28 cellular contexts compared by ENCODE assay signal in genomic region chr4:147640331-147640730, GRCh38. TPM values are rescaled to one million over a fixed set of nuclear protein-coding genes. Genes with fewer than 3 reads are reported as not detected.
DNase-seq lines count a peak whose midpoint lies in the region; ATAC-seq and TF ChIP-seq lines count a peak whose summit lies in the region.
"Had no signal": no experiment of that assay in that cellular context is flagged by ENCODE, and none has a peak within 500 bp of the region (broad histone marks: within the 10 kb centered on the region; RNA-seq: fewer than 3 reads in every experiment).

No MANE protein-coding gene starts in this region.

- H2AFZ ChIP-seq in GM23338: no peak overlapping the region

- H3K27me3 ChIP-seq in GM23338 (ENCODE audit: insufficient read depth) (no peaks in the 10 kb centered on the region), esophagus muscularis mucosa (no peaks in the 10 kb centered on the region), WERI-Rb-1 (ENCODE audit: insufficient read depth, low read depth, severe bottlenecking) (no peaks in the 10 kb centered on the region)
- H3K27me3 ChIP-seq: ascending aorta, gastroesophageal sphincter, ovary, right atrium auricular region had no signal

- H3K9me3 ChIP-seq in esophagus muscularis mucosa (no peaks in the 10 kb centered on the region), WERI-Rb-1 (ENCODE audit: severe bottlenecking) (no peaks in the 10 kb centered on the region)
- H3K9me3 ChIP-seq: ascending aorta, gastroesophageal sphincter, ovary, right atrium auricular region, thoracic aorta had no signal

- H3K27me3 Mint-ChIP-seq in GM23338 (ENCODE audit: insufficient read depth, low read depth, poor library complexity): no peaks in the 10 kb centered on the region
- H3K27me3 Mint-ChIP-seq in activated T-cell treated with anti-CD3 and anti-CD28 coated beads, Interleukin-2, amount 50 U/mL, for 72 hours (ENCODE audit: low read depth): no peaks in the 10 kb centered on the region

- no peak for TF ChIP-seq EP300 in esophagus muscularis mucosa (IDR thresholded peaks at IDR 0.05)

- 0 out of 2 replicates have a peak, but pooled peaks cover 3% of the 10 kb centered on the region for H3K79me2 ChIP-seq in GM23338 (replicated peaks; ENCODE audit: insufficient read depth)

- 87% methylated on average over 1 of the region's 1 CpG for WGBS in esophagus muscularis mucosa

- H4K20me1 ChIP-seq in GM23338 (replicated peaks; ENCODE audit: insufficient read depth): no peaks in the 10 kb centered on the region

- no peak for TF ChIP-seq CTCF in AG10803 (conservative IDR thresholded peaks at IDR 0.05; ENCODE audit: low read length)
- no peak for TF ChIP-seq CTCF in GM23338 (conservative IDR thresholded peaks at IDR 0.05; ENCODE audit: low read depth in 2 of 2)
- no peak for TF ChIP-seq CTCF in foreskin fibroblast (IDR thresholded peaks at IDR 0.05; ENCODE audit: low read depth, low read length)
- no peak for TF ChIP-seq CTCF in esophagus muscularis mucosa (IDR thresholded peaks at IDR 0.05)
- TF ChIP-seq CTCF in WERI-Rb-1 (IDR thresholded peaks at IDR 0.05; ENCODE audit: low read depth, low read length): no peak

- no peak overlapping the region for H3K4me2 ChIP-seq in GM23338
- H3K4me2 ChIP-seq: KMS-11 had no signal

- H3K4me3 Mint-ChIP-seq in GM23338: no peak overlapping the region
- no peak overlapping the region for H3K4me3 Mint-ChIP-seq in activated T-cell treated with anti-CD3 and anti-CD28 coated beads, Interleukin-2, amount 50 U/mL, for 72 hours
- H3K4me3 Mint-ChIP-seq: immature natural killer cell; natural killer cell; T-helper 1 cell treated with Interleukin-12 subunit alpha and Interleukin-12 subunit beta and Interleukin-4 antibody, amounts not matched to agents 30 μg/mL and 1 μg/mL, for 36 hours had no signal

- no peak for TF ChIP-seq POLR2A in esophagus muscularis mucosa (IDR thresholded peaks at IDR 0.05; ENCODE audit: low read depth)

- H3K4me1 Mint-ChIP-seq in GM23338: peaks cover 25% of the 10 kb centered on the region; the same call in 2 of the 3 replicates
- peaks cover 23% of the 10 kb centered on the region for H3K4me1 Mint-ChIP-seq in activated T-cell treated with anti-CD3 and anti-CD28 coated beads, Interleukin-2, amount 50 U/mL, for 72 hours (ENCODE audit: low read depth)

- H3K27ac ChIP-seq in GM23338 (ENCODE audit: low read depth) (no peak overlapping the region), esophagus muscularis mucosa (replicated peaks in 1 of 4) (no peak overlapping the region), WERI-Rb-1 (no peak overlapping the region)
- H3K27ac ChIP-seq: ascending aorta, gastroesophageal sphincter, KMS-11, left ventricle myocardium inferior, ovary, right atrium auricular region, thoracic aorta had no signal

- H3K4me1 ChIP-seq in GM23338 (ENCODE audit: insufficient read depth) (peaks cover 28% of the 10 kb centered on the region), esophagus muscularis mucosa (no peaks in the 10 kb centered on the region)
- H3K4me1 ChIP-seq: ascending aorta, gastroesophageal sphincter, right atrium auricular region had no signal

- no peaks in the 10 kb centered on the region for H3K9me3 Mint-ChIP-seq in GM23338
- peaks cover 0 to 4% of the 10 kb centered on the region in 2 donors for H3K9me3 Mint-ChIP-seq in activated T-cell treated with anti-CD3 and anti-CD28 coated beads, Interleukin-2, amount 50 U/mL, for 72 hours
- H3K9me3 Mint-ChIP-seq: immature natural killer cell; natural killer cell; T-helper 1 cell treated with Interleukin-12 subunit alpha and Interleukin-12 subunit beta and Interleukin-4 antibody, amounts not matched to agents 30 μg/mL and 1 μg/mL, for 36 hours had no signal

- ATAC-seq in GM23338: no peak
- no peak for ATAC-seq in activated T-cell treated with anti-CD3 and anti-CD28 coated beads, Interleukin-2, amount 50 U/mL, for 72 hours (replicated peaks in 1 of 2)
- ATAC-seq: gastroesophageal sphincter; natural killer cell; stimulated activated naive CD8-positive, alpha-beta T cell treated with anti-CD3 and anti-CD28 coated beads, Interleukin-15, Interleukin-2, amounts not matched to agents 100 U/mL and 50 U/mL, for 24 hours had no signal

- H3K36me3 Mint-ChIP-seq in GM23338 (ENCODE audit: low read depth): peaks cover 37% of the 10 kb centered on the region
- H3K36me3 Mint-ChIP-seq in activated T-cell treated with anti-CD3 and anti-CD28 coated beads, Interleukin-2, amount 50 U/mL, for 72 hours (ENCODE audit: insufficient read depth in 2 of 2): peaks cover 17 to 43% of the 10 kb centered on the region in 2 donors

- H3K27ac Mint-ChIP-seq in GM23338: peak overlapping the region; percentile 38; the same call in 1 of the 2 replicates
- H3K27ac Mint-ChIP-seq in activated T-cell treated with anti-CD3 and anti-CD28 coated beads, Interleukin-2, amount 50 U/mL, for 72 hours: no peak overlapping the region
- H3K27ac Mint-ChIP-seq: T-helper 1 cell treated with Interleukin-12 subunit alpha and Interleukin-12 subunit beta and Interleukin-4 antibody, amounts not matched to agents 30 μg/mL and 1 μg/mL, for 36 hours had no signal

- intact Hi-C loops in esophagus muscularis mucosa (cut with DNase I): no loop called here

- H3K4me3 ChIP-seq in AG10803 (ENCODE audit: low read length) (no peak overlapping the region), GM23338 (no peak overlapping the region), foreskin fibroblast (ENCODE audit: low read depth in 1 of 2, low read length in 2 of 2) (no peak overlapping the region), esophagus muscularis mucosa (no peak overlapping the region), WERI-Rb-1 (ENCODE audit: low read depth, low read length) (no peak overlapping the region)
- H3K4me3 ChIP-seq: ascending aorta, gastroesophageal sphincter, left ventricle myocardium inferior, ovary, right atrium auricular region, thoracic aorta had no signal

- peak; percentile 31 for DNase-seq in AG10803 (ENCODE audit: low read depth)
- no peak for DNase-seq in GM23338 (ENCODE audit: low spot score)
- peak; percentile 32 for DNase-seq in amniotic stem cell (lab: John Stamatoyannopoulos, UW)
- peak; percentile 21 to 74 for DNase-seq in foreskin fibroblast
- DNase-seq in activated T-cell treated with anti-CD3 and anti-CD28 coated beads, Interleukin-2, amount 50 U/mL, for 72 hours: no peak
- DNase-seq in SW480 (ENCODE audit: low spot score): no peak
- no peak for DNase-seq in esophagus muscularis mucosa (ENCODE audit: extremely low spot score)
- DNase-seq in WERI-Rb-1: no peak
- DNase-seq: activated CD4-positive, alpha-beta T cell treated with anti-CD3 and anti-CD28 coated beads for 4 hours; activated CD8-positive, alpha-beta memory T cell treated with anti-CD3 and anti-CD28 coated beads for 24 hours; activated naive CD4-positive, alpha-beta T cell; activated T-cell treated with anti-CD3 and anti-CD28 coated beads, Interleukin-2, amount 50 U/mL, for 1 hour; C1 segment of cervical spinal cord; hippocampal formation; immature natural killer cell; left ventricle myocardium inferior; MV-4-11; natural killer cell; NCI-H146; NCI-H526; ovary; stimulated activated naive CD8-positive, alpha-beta T cell treated with anti-CD3 and anti-CD28 coated beads, Interleukin-15, Interleukin-2, amounts not matched to agents 100 U/mL and 50 U/mL, for 24 hours had no signal

- H3K36me3 ChIP-seq in GM23338 (ENCODE audit: insufficient read depth) (peaks cover 8% of the 10 kb centered on the region; the same call in 1 of the 2 replicates), esophagus muscularis mucosa (peaks cover 7 to 58% (median 46%) of the 10 kb centered on the region in 4 donors), WERI-Rb-1 (peaks cover 53% of the 10 kb centered on the region)
- H3K36me3 ChIP-seq: ovary had no signal

- H3F3A ChIP-seq in GM23338 (replicated peaks; ENCODE audit: low read depth): no peaks in the 10 kb centered on the region

- no peaks in the 10 kb centered on the region for H3K9me2 ChIP-seq in GM23338 (ENCODE audit: insufficient read depth)

TF ChIP-seq in GM23338, 12 proteins besides CTCF, POLR2A, EP300 and RAD21:
- TF ChIP-seq ZNF331 (CRISPR knock-in tag; IDR thresholded peaks at IDR 0.05; ENCODE audit: low read depth): no peak
- TF ChIP-seq ZNF114 (CRISPR knock-in tag; IDR thresholded peaks at IDR 0.05): no peak
- no peak for TF ChIP-seq EZH2 (IDR thresholded peaks at IDR 0.05; ENCODE audit: low read depth, unreplicated experiment)
- no peak for TF ChIP-seq NANOG (IDR thresholded peaks at IDR 0.05; ENCODE audit: borderline replicate concordance)
- no peak for TF ChIP-seq JUNB (IDR thresholded peaks at IDR 0.05; ENCODE audit: unreplicated experiment)
- TF ChIP-seq EZH2phosphoT487 (IDR thresholded peaks at IDR 0.05; ENCODE audit: unreplicated experiment): no peak
- TF ChIP-seq, protein P1, sequence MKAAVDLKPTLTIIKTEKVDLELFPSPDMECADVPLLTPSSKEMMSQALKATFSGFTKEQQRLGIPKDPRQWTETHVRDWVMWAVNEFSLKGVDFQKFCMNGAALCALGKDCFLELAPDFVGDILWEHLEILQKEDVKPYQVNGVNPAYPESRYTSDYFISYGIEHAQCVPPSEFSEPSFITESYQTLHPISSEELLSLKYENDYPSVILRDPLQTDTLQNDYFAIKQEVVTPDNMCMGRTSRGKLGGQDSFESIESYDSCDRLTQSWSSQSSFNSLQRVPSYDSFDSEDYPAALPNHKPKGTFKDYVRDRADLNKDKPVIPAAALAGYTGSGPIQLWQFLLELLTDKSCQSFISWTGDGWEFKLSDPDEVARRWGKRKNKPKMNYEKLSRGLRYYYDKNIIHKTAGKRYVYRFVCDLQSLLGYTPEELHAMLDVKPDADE (IDR thresholded peaks at IDR 0.05): no peak

RNA-seq across cellular contexts. Expression of gene TMEM184C, which starts 23.1 kb away (rescaled TPM):
- 42.2 TPM in 2 replicates for total RNA-seq in GM23338 (2014; rRNA removed; shearing (Covaris generic))
- polyA plus RNA-seq in GM23338 (2016; fragmentation: Nextera tagmentation; extraction: Ambion mirVana): 12.6 and 15.1 TPM in 2 replicates
- total RNA-seq in activated T-cell treated with anti-CD3 and anti-CD28 coated beads, Interleukin-2, amount 50 U/mL, for 72 hours: 10 to 100 TPM; 15.7 to 17.3 TPM
- total RNA-seq in esophagus muscularis mucosa: 10 to 100 TPM; 15.4 to 22.1 (median 16.6) TPM

RNA-seq across cellular contexts. Expression of gene PRMT9, which starts 43.6 kb away (rescaled TPM):
- total RNA-seq in GM23338 (2014; rRNA removed; shearing (Covaris generic)): 11.2 and 13.1 TPM in 2 replicates
- 6.4 and 7.6 TPM in 2 replicates for polyA plus RNA-seq in GM23338 (2016; fragmentation: Nextera tagmentation; extraction: Ambion mirVana)
- 1 to 10 TPM; 8.9 to 9.0 TPM for total RNA-seq in activated T-cell treated with anti-CD3 and anti-CD28 coated beads, Interleukin-2, amount 50 U/mL, for 72 hours
- total RNA-seq in esophagus muscularis mucosa: 1 to 10 TPM; 4.1 to 7.5 (median 6.4) TPM

Comparison
In these comparisons a context has a peak if more than half of its experiments do, and no peak if none do; other contexts are left out.
1. DNase-seq: peak in AG10803 (single experiment), amniotic stem cell (single experiment) and foreskin fibroblast (2 of 2); none in GM23338 (single experiment), activated T-cell treated with anti-CD3 and anti-CD28 coated beads, Interleukin-2, amount 50 U/mL, for 72 hours (0 of 2), SW480 (single experiment), esophagus muscularis mucosa (single experiment) and WERI-Rb-1 (single experiment).